Comparison of ENCODE assay signal across 12 cellular contexts in genomic region chr17:50111687-50112655, GRCh38. TPM values are rescaled to one million over a fixed set of nuclear protein-coding genes. Genes with fewer than 3 reads are reported as not detected.
DNase-seq lines count a peak whose midpoint lies in the region; ATAC-seq and TF ChIP-seq lines count a peak whose summit lies in the region.
"Had no signal": no experiment of that assay in that cellular context is flagged by ENCODE, and none has a peak within 500 bp of the region (broad histone marks: within the 10 kb centered on the region; RNA-seq: fewer than 3 reads in every experiment).

No MANE protein-coding gene starts in this region.

- H3K9me3 ChIP-seq in left lung (no peaks in the 10 kb centered on the region), subcutaneous abdominal adipose tissue (ENCODE audit: control insufficient read depth in 5 of 5, low read length in 5 of 5) (no peaks in the 10 kb centered on the region)

- intact Hi-C loops in left lung (cut with DNase I), result no loop called here

- peaks cover 0 to 26% of the 10 kb centered on the region in 2 donors for H3K36me3 ChIP-seq in left lung
- H3K36me3 ChIP-seq in subcutaneous abdominal adipose tissue (ENCODE audit: control insufficient read depth in 5 of 5, insufficient read depth in 5 of 5, low read length in 5 of 5), result peaks cover 0 to 44% (median 42%) of the 10 kb centered on the region in 5 donors

- H3K4me1 ChIP-seq in left lung, result peaks cover 5 to 10% of the 10 kb centered on the region in 2 donors
- H3K4me1 ChIP-seq in subcutaneous abdominal adipose tissue (ENCODE audit: control insufficient read depth in 5 of 5, insufficient read depth in 5 of 5, low read length in 5 of 5), result peaks cover 11 to 44% (median 32%) of the 10 kb centered on the region in 5 donors

- TF ChIP-seq CTCF in HFFc6 (IDR thresholded peaks at IDR 0.05) (no peak), left lung (IDR thresholded peaks at IDR 0.05) (no peak)

- H3K9ac ChIP-seq in subcutaneous abdominal adipose tissue (ENCODE audit: low read length in 5 of 5), result peak overlapping the region in 4 of 5 donors; percentile 56 to 68 (median 60)

- H3K4me3 ChIP-seq in left lung, result no peak overlapping the region
- peak overlapping the region in 2 of 5 donors; percentile 4 to 25 for H3K4me3 ChIP-seq in subcutaneous abdominal adipose tissue (ENCODE audit: low read depth in 1 of 5, low read length in 5 of 5)

- H3K27me3 Mint-ChIP-seq in HFFc6 (ENCODE audit: insufficient read depth), result peaks cover 7% of the 10 kb centered on the region

- H3K27ac Mint-ChIP-seq in HFFc6, result peak overlapping the region; percentile 42; the same call in 1 of the 2 replicates
- H3K27ac Mint-ChIP-seq: activated B cell treated with CpG ODN at 0.5 μM for 24 hours; activated naive CD8-positive, alpha-beta T cell treated with anti-CD3 and anti-CD28 coated beads, Interleukin-2, amount 50 U/mL, for 24 hours had no signal

- peaks cover 21% of the 10 kb centered on the region for H3K4me1 Mint-ChIP-seq in HFFc6 (ENCODE audit: low read depth)

- no peak overlapping the region for H3K4me3 Mint-ChIP-seq in HFFc6
- H3K4me3 Mint-ChIP-seq: activated B cell treated with CpG ODN at 0.5 μM for 24 hours; activated naive CD8-positive, alpha-beta T cell treated with anti-CD3 and anti-CD28 coated beads, Interleukin-2, amount 50 U/mL, for 24 hours had no signal

- H3K27me3 ChIP-seq in left lung (peaks cover 6 to 25% of the 10 kb centered on the region in 2 donors), subcutaneous abdominal adipose tissue (ENCODE audit: control insufficient read depth in 5 of 5, insufficient read depth in 4 of 5, low read length in 5 of 5) (peaks cover 0 to 4% (median 0%) of the 10 kb centered on the region in 5 donors)

- DNase-seq in HFFc6 (no peak), left lung (peak in 1 of 2 donors; percentile 64), LoVo (ENCODE audit: low spot score) (no peak), SW480 (ENCODE audit: low spot score) (no peak)
- DNase-seq: activated B cell treated with CpG ODN at 0.5 μM for 24 hours; activated naive CD8-positive, alpha-beta T cell treated with anti-CD3 and anti-CD28 coated beads, Interleukin-2, amount 50 U/mL, for 24 hours; Kasumi-1 had no signal

- no peaks in the 10 kb centered on the region for H3K9me3 Mint-ChIP-seq in HFFc6
- H3K9me3 Mint-ChIP-seq: activated B cell treated with CpG ODN at 0.5 μM for 24 hours; activated naive CD8-positive, alpha-beta T cell treated with anti-CD3 and anti-CD28 coated beads, Interleukin-2, amount 50 U/mL, for 24 hours had no signal

- H3K27ac ChIP-seq in cingulate gyrus (ENCODE audit: low read depth, low read length), result peak overlapping the region; percentile 88
- H3K27ac ChIP-seq in left lung, result peak overlapping the region; percentile 48 to 60
- H3K27ac ChIP-seq in subcutaneous abdominal adipose tissue (ENCODE audit: low read depth, low read length), result peak overlapping the region; percentile 70

- ATAC-seq in left lung (peak; percentile 18), HG02678 (IDR thresholded peaks at IDR 0.05; ENCODE audit: unreplicated experiment) (no peak), GM18520 (IDR thresholded peaks at IDR 0.05; ENCODE audit: unreplicated experiment) (no peak)
- ATAC-seq: activated naive CD8-positive, alpha-beta T cell treated with anti-CD3 and anti-CD28 coated beads, Interleukin-2, amount 50 U/mL, for 24 hours had no signal

- no peaks in the 10 kb centered on the region for H3K36me3 Mint-ChIP-seq in HFFc6 (ENCODE audit: low read depth)

RNA-seq across cellular contexts. Expression of gene PDK2, which starts 16.8 kb away (rescaled TPM):
- total RNA-seq in HFFc6 (2021; fragmentation: NEBNext Ultra II Directional; extraction: Animal tissue kit (Norgen Biotek cat#: 25700)), result 10 to 100 TPM; 26.6 to 35.6 (median 29.6) TPM
- 10 to 100 TPM; 20.7 to 32.0 TPM for total RNA-seq in left lung

RNA-seq across cellular contexts. Expression of gene SAMD14, which starts 18.0 kb away (rescaled TPM):
- 10 to 100 TPM in 4 of 6 experiments, 1 to 10 TPM in 2; 4.3 to 14.1 (median 11.4) TPM for total RNA-seq in HFFc6 (2021; fragmentation: NEBNext Ultra II Directional; extraction: Animal tissue kit (Norgen Biotek cat#: 25700))
- 10 to 100 TPM in 1 of 2 donors, 1 to 10 TPM in 1; 8.4 to 10.2 TPM for total RNA-seq in left lung

RNA-seq across cellular contexts. Expression of gene PPP1R9B, which starts 38.5 kb away (rescaled TPM):
- 10 to 100 TPM; 66.4 to 78.5 (median 68.7) TPM for total RNA-seq in HFFc6 (2021; fragmentation: NEBNext Ultra II Directional; extraction: Animal tissue kit (Norgen Biotek cat#: 25700))
- 10 to 100 TPM; 67.4 to 86.6 TPM for total RNA-seq in left lung

RNA-seq across cellular contexts. Expression of gene SGCA, which starts 53.8 kb away (rescaled TPM):
- under 1 TPM; 0.28 to 0.91 (median 0.76) TPM for total RNA-seq in HFFc6 (2021; fragmentation: NEBNext Ultra II Directional; extraction: Animal tissue kit (Norgen Biotek cat#: 25700))
- 10 to 100 TPM in 1 of 2 donors, 1 to 10 TPM in 1; 8.3 to 18.5 TPM for total RNA-seq in left lung
- total RNA-seq: glomerular endothelial cell had no signal

RNA-seq across cellular contexts. Expression of gene ITGA3, which starts 56.1 kb away (rescaled TPM):
- total RNA-seq in HFFc6 (2021; fragmentation: NEBNext Ultra II Directional; extraction: Animal tissue kit (Norgen Biotek cat#: 25700)), result 100 to 1,000 TPM; 272 to 319 (median 288) TPM
- total RNA-seq in left lung, result 100 to 1,000 TPM; 182 to 311 TPM
